8 cellular contexts compared by ENCODE assay signal in genomic region chr6:125910518-125910917, GRCh38. TPM values are rescaled to one million over a fixed set of nuclear protein-coding genes. Genes with fewer than 3 reads are reported as not detected.
DNase-seq lines count a peak whose midpoint lies in the region; ATAC-seq and TF ChIP-seq lines count a peak whose summit lies in the region.

No MANE protein-coding gene starts in this region.

- H2AFZ ChIP-seq in fibroblast of lung (ENCODE audit: low read length): no peak overlapping the region

- H3K36me3 ChIP-seq in fibroblast of lung (ENCODE audit: control insufficient read depth, insufficient read depth, low read length): no peaks in the 10 kb centered on the region

- H3K9ac ChIP-seq in fibroblast of lung (ENCODE audit: insufficient read depth, low read length): no peak overlapping the region

- H3K27ac ChIP-seq in fibroblast of lung (ENCODE audit: insufficient read depth, low read length): no peak overlapping the region

- no peaks in the 10 kb centered on the region for H3K79me2 ChIP-seq in fibroblast of lung (ENCODE audit: control insufficient read depth, insufficient read depth, low read length)

- peak; percentile 65 to 71 for DNase-seq in fibroblast of lung (ENCODE audit: low read depth in 2 of 2)
- no peak for DNase-seq in NCI-H748 (lab: John Stamatoyannopoulos, UW; ENCODE audit: unreplicated experiment)
- DNase-seq in activated effector memory CD4-positive, alpha-beta T cell treated with Interleukin-2 at 50 U/mL for 16 hours: no peak
- no peak for DNase-seq in DMS53 treated with DMSO at 0.1 percent for 48 hours (lab: John Stamatoyannopoulos, UW; ENCODE audit: unreplicated experiment)
- DNase-seq in stimulated activated CD4-positive, alpha-beta T cell treated with anti-CD3 and anti-CD28 coated beads, Interleukin-12 subunit alpha, Interleukin-12 subunit beta, amount 100 ng/mL, for 4 hours: no peak

- ATAC-seq in GM18498 (IDR thresholded peaks at IDR 0.05; ENCODE audit: unreplicated experiment) (peak; percentile 98), GM21528 (IDR thresholded peaks at IDR 0.05; ENCODE audit: low FRiP score, unreplicated experiment) (peak; percentile 99), HG03571 (IDR thresholded peaks at IDR 0.05; ENCODE audit: unreplicated experiment) (peak; percentile 98)

- H3K4me3 ChIP-seq in fibroblast of lung (replicated peaks in 1 of 4; ENCODE audit: control extremely low read depth in 1 of 4, insufficient read depth in 1 of 4, low read depth in 3 of 4, low read length in 4 of 4): no peak overlapping the region

- H3K27me3 ChIP-seq in fibroblast of lung (ENCODE audit: control insufficient read depth, insufficient read depth, low read length): no peaks in the 10 kb centered on the region

- TF ChIP-seq CTCF in fibroblast of lung (conservative IDR thresholded peaks at IDR 0.05 in 1 of 2, IDR thresholded peaks at IDR 0.05 in 1 of 2; ENCODE audit: low read depth in 1 of 2, low read length in 2 of 2): no peak

- H3K4me2 ChIP-seq in fibroblast of lung (ENCODE audit: extremely low read depth, insufficient read depth, low read length): no peak overlapping the region

- no peaks in the 10 kb centered on the region for H3K9me3 ChIP-seq in fibroblast of lung (ENCODE audit: control insufficient read depth, insufficient read depth, low read depth, low read length)

- H4K20me1 ChIP-seq in fibroblast of lung (ENCODE audit: control insufficient read depth, extremely low read depth, insufficient read depth, low read length): no peaks in the 10 kb centered on the region

- H3K4me1 ChIP-seq in fibroblast of lung (ENCODE audit: control insufficient read depth, extremely low read depth, insufficient read depth, low read length): no peaks in the 10 kb centered on the region

RNA-seq across cellular contexts. Expression of gene HINT3, which starts 46.1 kb away (rescaled TPM):
- 28.8 and 36.8 TPM in 2 replicates for total RNA-seq in fibroblast of lung
- 1.7 and 2.1 TPM in 2 replicates for polyA plus RNA-seq in fibroblast of lung
- 8.9 and 10.7 TPM in 2 replicates for polyA plus RNA-seq in fibroblast of lung (2012)
- 0.16 and 0.41 TPM in 2 replicates for polyA minus RNA-seq in fibroblast of lung (ENCODE audit: low replicate concordance)

Comparison
In these comparisons a context has a peak if more than half of its experiments do, and no peak if none do; other contexts are left out.
1. DNase-seq: peak in fibroblast of lung (2 of 2); none in NCI-H748 (single experiment), activated effector memory CD4-positive, alpha-beta T cell treated with Interleukin-2 at 50 U/mL for 16 hours (single experiment), DMS53 treated with DMSO at 0.1 percent for 48 hours (single experiment) and stimulated activated CD4-positive, alpha-beta T cell treated with anti-CD3 and anti-CD28 coated beads, Interleukin-12 subunit alpha, Interleukin-12 subunit beta, amount 100 ng/mL, for 4 hours (single experiment).
2. Peak in every context shown above with its lines, with median percentiles within 50 percentile points of each other: ATAC-seq.